In the genomic region with DNA sequence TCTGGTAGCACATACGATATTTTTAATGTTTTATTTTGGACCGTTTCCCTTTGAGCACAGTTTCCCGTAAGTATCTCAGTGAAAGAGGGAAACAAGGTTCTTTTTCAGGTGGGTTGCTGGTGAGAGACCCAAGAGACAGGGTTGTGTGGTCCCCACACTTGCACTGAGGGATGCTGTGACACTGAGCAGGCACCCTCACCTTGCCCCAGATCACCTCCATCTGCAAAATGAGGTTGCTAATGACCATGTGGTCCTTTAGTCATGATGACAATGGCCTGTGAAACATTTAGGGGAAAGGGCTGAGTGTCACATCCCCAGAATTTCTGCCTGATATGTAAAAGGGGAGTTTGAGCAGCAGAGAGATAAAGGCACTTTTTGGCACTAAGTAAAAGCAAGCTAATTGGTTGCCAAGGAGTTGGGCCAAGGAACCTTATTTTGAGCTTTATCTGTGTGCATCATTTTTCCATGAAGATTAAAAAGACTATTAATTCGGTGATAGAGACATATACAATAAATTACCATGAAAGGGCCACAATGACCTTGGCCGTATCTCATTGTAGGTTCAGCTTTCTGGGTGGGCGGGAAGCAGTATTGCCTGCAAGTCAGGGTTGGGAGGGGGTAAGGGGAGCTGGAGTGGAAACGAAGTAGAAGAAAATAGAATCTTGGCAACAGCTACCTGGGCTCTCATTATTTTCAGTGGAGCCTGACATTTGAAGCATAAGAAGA, we compare ENCODE assay signal across 12 cellular contexts. TPM values are rescaled to one million over a fixed set of nuclear protein-coding genes. Genes with fewer than 3 reads are reported as not detected.
A peak's percentile ranks its signal among the peaks of the same experiment; 100 is the strongest.
DNase-seq lines count a peak whose midpoint lies in the region; ATAC-seq and TF ChIP-seq lines count a peak whose summit lies in the region.
"Had no signal": no experiment of that assay in that cellular context is flagged by ENCODE, and none has a peak within 500 bp of the region (broad histone marks: within the 10 kb centered on the region; RNA-seq: fewer than 3 reads in every experiment).

No MANE protein-coding gene starts in this region.

- ATAC-seq in GM18519 (IDR thresholded peaks at IDR 0.05; ENCODE audit: low FRiP score, unreplicated experiment), result no peak
- ATAC-seq in HG02798 (IDR thresholded peaks at IDR 0.05; ENCODE audit: poor library complexity, unreplicated experiment), result no peak

- H3K27me3 ChIP-seq in hepatocyte (no peaks in the 10 kb centered on the region), stomach smooth muscle (ENCODE audit: control insufficient read depth in 1 of 2, insufficient read depth in 2 of 2, low read length in 2 of 2) (no peaks in the 10 kb centered on the region)

- DNase-seq in activated naive CD4-positive, alpha-beta T cell treated with anti-CD3 and anti-CD28 coated beads for 36 hours, result no peak
- no peak for DNase-seq in activated naive CD4-positive, alpha-beta T cell treated with anti-CD3 and anti-CD28 coated beads, Interleukin-2, amount 50 U/mL, for 16 hours
- DNase-seq in activated T-helper 1 cell treated with anti-CD3 and anti-CD28 coated beads, Interleukin-12 subunit alpha, Interleukin-12 subunit beta, Interleukin-2, Interleukin-4 antibody, amounts not matched to agents 30 ng/mL and 10 ng/mL and 1 ng/mL, durations not matched to agents 14 hours and 24 hours and 36 hours (ENCODE audit: low spot score), result no peak
- DNase-seq in hepatocyte (ENCODE audit: low spot score) (no peak), NCI-H69 (lab: John Stamatoyannopoulos, UW) (no peak)
- DNase-seq: naive B cell; NCI-H2029; stimulated activated CD4-positive, alpha-beta T cell treated with anti-CD3 and anti-CD28 coated beads, Interleukin-15, amount 100 ng/mL, for 24 hours had no signal

- no peak overlapping the region for H2AFZ ChIP-seq in hepatocyte

- H3K27ac ChIP-seq in hepatocyte, result peak overlapping the region; percentile 51
- peak overlapping the region; percentile 18 for H3K27ac ChIP-seq in stomach smooth muscle (ENCODE audit: low read length)

- whole genome bisulfite sequencing in hepatocyte (ENCODE audit: low lambda C conversion rate, missing lambda C conversion rate), result 67% methylated on average over 7 of the region's 7 CpGs

- peak overlapping the region; percentile 99 for H3K27ac Mint-ChIP-seq in activated naive CD4-positive, alpha-beta T cell treated with anti-CD3 and anti-CD28 coated beads for 36 hours
- H3K27ac Mint-ChIP-seq in activated T-helper 1 cell treated with anti-CD3 and anti-CD28 coated beads, Interleukin-12 subunit alpha, Interleukin-12 subunit beta, Interleukin-2, Interleukin-4 antibody, amounts not matched to agents 30 ng/mL and 10 ng/mL and 1 ng/mL, durations not matched to agents 14 hours and 24 hours and 36 hours, result peak overlapping the region; percentile 48

- H3K9me2 ChIP-seq in hepatocyte (replicated peaks; ENCODE audit: insufficient read depth), result no peaks in the 10 kb centered on the region

- H3K9ac ChIP-seq in stomach smooth muscle (ENCODE audit: low read length in 2 of 2), result peak overlapping the region in 1 of 2 donors; percentile 16

- intact Hi-C loops in activated naive CD4-positive, alpha-beta T cell treated with anti-CD3 and anti-CD28 coated beads for 36 hours (cut with micrococcal nuclease), result loop anchor here (1.0 kb wide), 5 partner anchors 27 to 393 kb away; no protein-coding TSS in a partner anchor
- intact Hi-C loops in activated T-helper 1 cell treated with anti-CD3 and anti-CD28 coated beads, Interleukin-12 subunit alpha, Interleukin-12 subunit beta, Interleukin-2, Interleukin-4 antibody, amounts not matched to agents 30 ng/mL and 10 ng/mL and 1 ng/mL, durations not matched to agents 14 hours and 24 hours and 36 hours (cut with micrococcal nuclease), result loop anchor here (1.0 to 10.0 kb wide), 6 partner anchors 15 to 523 kb away; a partner anchor contains a TSS

- TF ChIP-seq CTCF in hepatocyte (IDR thresholded peaks at IDR 0.05; ENCODE audit: poor library complexity), result no peak

- H3K9me3 Mint-ChIP-seq in activated naive CD4-positive, alpha-beta T cell treated with anti-CD3 and anti-CD28 coated beads for 36 hours, result no peaks in the 10 kb centered on the region
- no peaks in the 10 kb centered on the region for H3K9me3 Mint-ChIP-seq in activated T-helper 1 cell treated with anti-CD3 and anti-CD28 coated beads, Interleukin-12 subunit alpha, Interleukin-12 subunit beta, Interleukin-2, Interleukin-4 antibody, amounts not matched to agents 30 ng/mL and 10 ng/mL and 1 ng/mL, durations not matched to agents 14 hours and 24 hours and 36 hours
- H3K9me3 Mint-ChIP-seq: naive B cell had no signal

- peak overlapping the region; percentile 71 for H3K4me2 ChIP-seq in hepatocyte

- H3K36me3 ChIP-seq in hepatocyte (replicated peaks; ENCODE audit: insufficient read depth, low read depth), result no peaks in the 10 kb centered on the region
- H3K36me3 ChIP-seq in stomach smooth muscle (ENCODE audit: control insufficient read depth in 2 of 2, insufficient read depth in 2 of 2, low read length in 2 of 2), result peaks cover 38 to 44% of the 10 kb centered on the region in 2 donors

- H3K4me3 ChIP-seq in hepatocyte (no peak overlapping the region), stomach smooth muscle (ENCODE audit: low read length in 2 of 2) (peak overlapping the region in 1 of 2 donors; percentile 16)

- CTCF ChIA-PET in activated naive CD4-positive, alpha-beta T cell treated with anti-CD3 and anti-CD28 coated beads for 36 hours (lab: Charles Lee), result interaction anchor here (0.6 to 5.0 kb wide), 27 partner anchors 8 to 399 kb away, joined by 3 to 69 read pairs (median 6); no protein-coding TSS in a partner anchor

- H4K20me1 ChIP-seq in hepatocyte (ENCODE audit: insufficient read depth, poor library complexity, severe bottlenecking), result peaks cover 57% of the 10 kb centered on the region

- H3K4me1 ChIP-seq in hepatocyte (ENCODE audit: insufficient read depth), result peaks cover 55% of the 10 kb centered on the region
- H3K4me1 ChIP-seq in stomach smooth muscle (ENCODE audit: control insufficient read depth, insufficient read depth, low read length), result peaks cover 66% of the 10 kb centered on the region

- H3K36me3 Mint-ChIP-seq in activated naive CD4-positive, alpha-beta T cell treated with anti-CD3 and anti-CD28 coated beads for 36 hours (ENCODE audit: low read depth), result peaks cover 85% of the 10 kb centered on the region
- H3K36me3 Mint-ChIP-seq in activated T-helper 1 cell treated with anti-CD3 and anti-CD28 coated beads, Interleukin-12 subunit alpha, Interleukin-12 subunit beta, Interleukin-2, Interleukin-4 antibody, amounts not matched to agents 30 ng/mL and 10 ng/mL and 1 ng/mL, durations not matched to agents 14 hours and 24 hours and 36 hours (ENCODE audit: low read depth), result peaks cover 74% of the 10 kb centered on the region

- peaks cover 65% of the 10 kb centered on the region for H3K4me1 Mint-ChIP-seq in activated naive CD4-positive, alpha-beta T cell treated with anti-CD3 and anti-CD28 coated beads for 36 hours (ENCODE audit: low read depth)
- peaks cover 69% of the 10 kb centered on the region for H3K4me1 Mint-ChIP-seq in activated T-helper 1 cell treated with anti-CD3 and anti-CD28 coated beads, Interleukin-12 subunit alpha, Interleukin-12 subunit beta, Interleukin-2, Interleukin-4 antibody, amounts not matched to agents 30 ng/mL and 10 ng/mL and 1 ng/mL, durations not matched to agents 14 hours and 24 hours and 36 hours (ENCODE audit: low read depth)

- H3K9me3 ChIP-seq in hepatocyte (ENCODE audit: low read depth) (no peaks in the 10 kb centered on the region), stomach smooth muscle (ENCODE audit: control insufficient read depth in 2 of 2, low read length in 2 of 2) (no peaks in the 10 kb centered on the region)

- peak overlapping the region; percentile 99 for H3K4me3 Mint-ChIP-seq in activated naive CD4-positive, alpha-beta T cell treated with anti-CD3 and anti-CD28 coated beads for 36 hours
- peak overlapping the region; percentile 94 for H3K4me3 Mint-ChIP-seq in activated T-helper 1 cell treated with anti-CD3 and anti-CD28 coated beads, Interleukin-12 subunit alpha, Interleukin-12 subunit beta, Interleukin-2, Interleukin-4 antibody, amounts not matched to agents 30 ng/mL and 10 ng/mL and 1 ng/mL, durations not matched to agents 14 hours and 24 hours and 36 hours

- H3K27me3 Mint-ChIP-seq in activated naive CD4-positive, alpha-beta T cell treated with anti-CD3 and anti-CD28 coated beads for 36 hours (ENCODE audit: low read depth), result no peaks in the 10 kb centered on the region
- H3K27me3 Mint-ChIP-seq in activated T-helper 1 cell treated with anti-CD3 and anti-CD28 coated beads, Interleukin-12 subunit alpha, Interleukin-12 subunit beta, Interleukin-2, Interleukin-4 antibody, amounts not matched to agents 30 ng/mL and 10 ng/mL and 1 ng/mL, durations not matched to agents 14 hours and 24 hours and 36 hours (ENCODE audit: insufficient read depth), result no peaks in the 10 kb centered on the region
- H3K27me3 Mint-ChIP-seq: naive B cell had no signal

- peaks cover 83% of the 10 kb centered on the region for H3K79me2 ChIP-seq in hepatocyte

RNA-seq across cellular contexts. Expression of a gene that starts 4.5 kb away (rescaled TPM):
- total RNA-seq in activated naive CD4-positive, alpha-beta T cell treated with anti-CD3 and anti-CD28 coated beads for 36 hours, result 100 to 1,000 TPM; 486 to 497 TPM
- 548 and 549 TPM in 2 replicates for total RNA-seq in activated T-helper 1 cell treated with anti-CD3 and anti-CD28 coated beads, Interleukin-12 subunit alpha, Interleukin-12 subunit beta, Interleukin-2, Interleukin-4 antibody, amounts not matched to agents 30 ng/mL and 10 ng/mL and 1 ng/mL, durations not matched to agents 14 hours and 24 hours and 36 hours
- 232 and 250 TPM in 2 replicates for total RNA-seq in hepatocyte
- polyA plus RNA-seq in hepatocyte, result 131 and 157 TPM in 2 replicates
- total RNA-seq: OCI-LY7 had no signal

RNA-seq across cellular contexts. Expression of a gene that starts 43.0 kb away (rescaled TPM):
- total RNA-seq in activated naive CD4-positive, alpha-beta T cell treated with anti-CD3 and anti-CD28 coated beads for 36 hours, result 10 to 100 TPM; 10.3 to 12.8 TPM
- 14.4 TPM in 2 replicates for total RNA-seq in activated T-helper 1 cell treated with anti-CD3 and anti-CD28 coated beads, Interleukin-12 subunit alpha, Interleukin-12 subunit beta, Interleukin-2, Interleukin-4 antibody, amounts not matched to agents 30 ng/mL and 10 ng/mL and 1 ng/mL, durations not matched to agents 14 hours and 24 hours and 36 hours
- 6.9 and 7.9 TPM in 2 replicates for total RNA-seq in hepatocyte
- polyA plus RNA-seq in hepatocyte, result 9.8 and 12.3 TPM in 2 replicates
